ENCODE assay signal across 33 cellular contexts in the genomic region with DNA sequence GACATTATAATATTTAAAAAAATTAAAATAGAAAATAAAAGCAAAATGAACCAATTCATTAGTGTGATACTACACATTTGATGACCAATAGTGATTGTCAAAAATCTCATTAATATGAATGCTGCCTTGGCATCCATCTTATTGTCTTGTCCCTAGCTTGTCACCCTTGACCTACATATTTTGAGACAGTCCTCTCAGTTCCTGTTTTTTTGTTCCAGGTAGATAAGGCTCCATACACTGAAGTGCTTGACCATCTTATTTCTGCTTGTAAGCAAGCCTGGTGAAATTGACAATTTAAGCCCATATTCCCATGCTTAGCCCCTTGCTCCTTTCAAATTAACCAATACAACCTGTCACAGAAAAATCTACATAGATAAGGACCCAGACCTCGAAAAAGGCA.
"Had no signal": no experiment of that assay in that cellular context is flagged by ENCODE, and none has a peak within 500 bp of the region (broad histone marks: within the 10 kb centered on the region; RNA-seq: fewer than 3 reads in every experiment).

No MANE protein-coding gene starts in this region.

- H3K9me3 Mint-ChIP-seq: activated CD4-positive, alpha-beta memory T cell treated with anti-CD3 and anti-CD28 coated beads for 36 hours; activated CD4-positive, alpha-beta T cell treated with anti-CD3 and anti-CD28 coated beads, Interleukin-2, amount 10 ng/mL, durations not matched to agents 24 days and 14 days; activated naive CD4-positive, alpha-beta T cell treated with anti-CD3 and anti-CD28 coated beads, Interleukin-2, amount 10 ng/mL, durations not matched to agents 7 days and 5 days; activated naive CD8-positive, alpha-beta T cell treated with anti-CD3 and anti-CD28 coated beads, Interleukin-2, amount 10 ng/mL, durations not matched to agents 7 days and 5 days; dendritic cell treated with granulocyte-macrophage colony-stimulating factor and Interleukin-4, amounts not matched to agents 40 ng/mL and 50 ng/mL, for 4 days; T-helper 1 cell treated with Interleukin-12 subunit alpha and Interleukin-12 subunit beta and Interleukin-4 antibody, amounts not matched to agents 30 μg/mL and 1 μg/mL, for 36 hours; T-helper 2 cell treated with Interferon-gamma antibody and Interleukin-4, amounts not matched to agents 5 μg/mL and 100 μg/mL, for 36 hours had no signal

- H3K4me3 Mint-ChIP-seq: activated CD4-positive, alpha-beta memory T cell treated with anti-CD3 and anti-CD28 coated beads for 36 hours; activated CD4-positive, alpha-beta T cell treated with anti-CD3 and anti-CD28 coated beads for 36 hours; activated CD4-positive, alpha-beta T cell treated with anti-CD3 and anti-CD28 coated beads, Interleukin-2, amount 10 ng/mL, durations not matched to agents 24 days and 14 days; activated CD8-positive, alpha-beta memory T cell treated with anti-CD3 and anti-CD28 coated beads, Interleukin-2, amount 10 ng/mL, durations not matched to agents 7 days and 5 days; activated CD8-positive, alpha-beta T cell treated with anti-CD3 and anti-CD28 coated beads, Interleukin-2, amount 10 ng/mL, durations not matched to agents 7 days and 5 days; activated naive CD4-positive, alpha-beta T cell treated with anti-CD3 and anti-CD28 coated beads, Interleukin-2, amount 10 ng/mL, durations not matched to agents 7 days and 5 days; activated naive CD8-positive, alpha-beta T cell treated with anti-CD3 and anti-CD28 coated beads, Interleukin-2, amount 10 ng/mL, durations not matched to agents 7 days and 5 days; brain; dendritic cell treated with granulocyte-macrophage colony-stimulating factor and Interleukin-4, amounts not matched to agents 40 ng/mL and 50 ng/mL, for 4 days; endodermal cell; T-cell; T-helper 1 cell treated with Interleukin-12 subunit alpha and Interleukin-12 subunit beta and Interleukin-4 antibody, amounts not matched to agents 30 μg/mL and 1 μg/mL, for 36 hours; T-helper 2 cell treated with Interferon-gamma antibody and Interleukin-4, amounts not matched to agents 5 μg/mL and 100 μg/mL, for 36 hours had no signal

- H3K36me3 Mint-ChIP-seq: activated CD4-positive, alpha-beta memory T cell treated with anti-CD3 and anti-CD28 coated beads for 36 hours; activated CD8-positive, alpha-beta memory T cell treated with anti-CD3 and anti-CD28 coated beads, Interleukin-2, amount 10 ng/mL, durations not matched to agents 7 days and 5 days; activated naive CD4-positive, alpha-beta T cell treated with anti-CD3 and anti-CD28 coated beads, Interleukin-2, amount 10 ng/mL, durations not matched to agents 7 days and 5 days; activated naive CD4-positive, alpha-beta T cell treated with anti-CD3 and anti-CD28 coated beads, Interleukin-2, amount 50 U/mL, for 72 hours; activated naive CD8-positive, alpha-beta T cell treated with anti-CD3 and anti-CD28 coated beads, Interleukin-2, amount 10 ng/mL, durations not matched to agents 7 days and 5 days; brain; T-cell had no signal

- H3K4me1 ChIP-seq: breast epithelium, esophagus muscularis mucosa, foreskin keratinocyte, gastrocnemius medialis had no signal

- H3K4me1 Mint-ChIP-seq: activated CD4-positive, alpha-beta T cell treated with anti-CD3 and anti-CD28 coated beads for 36 hours; activated CD4-positive, alpha-beta T cell treated with anti-CD3 and anti-CD28 coated beads, Interleukin-2, amount 10 ng/mL, durations not matched to agents 24 days and 14 days; activated CD8-positive, alpha-beta memory T cell treated with anti-CD3 and anti-CD28 coated beads, Interleukin-2, amount 10 ng/mL, durations not matched to agents 7 days and 5 days; activated naive CD4-positive, alpha-beta T cell treated with anti-CD3 and anti-CD28 coated beads, Interleukin-2, amount 10 ng/mL, durations not matched to agents 7 days and 5 days; activated naive CD8-positive, alpha-beta T cell treated with anti-CD3 and anti-CD28 coated beads, Interleukin-2, amount 10 ng/mL, durations not matched to agents 7 days and 5 days; T-cell had no signal

- H3K27ac ChIP-seq: ascending aorta, breast epithelium, cardiac muscle cell, coronary artery, dorsolateral prefrontal cortex, esophagus muscularis mucosa, foreskin keratinocyte, gastrocnemius medialis had no signal

- H3K27me3 Mint-ChIP-seq: activated CD4-positive, alpha-beta memory T cell treated with anti-CD3 and anti-CD28 coated beads for 36 hours; activated CD4-positive, alpha-beta T cell treated with anti-CD3 and anti-CD28 coated beads for 36 hours; activated CD4-positive, alpha-beta T cell treated with anti-CD3 and anti-CD28 coated beads, Interleukin-2, amount 10 ng/mL, durations not matched to agents 24 days and 14 days; activated CD8-positive, alpha-beta memory T cell treated with anti-CD3 and anti-CD28 coated beads, Interleukin-2, amount 10 ng/mL, durations not matched to agents 7 days and 5 days; activated naive CD4-positive, alpha-beta T cell treated with anti-CD3 and anti-CD28 coated beads, Interleukin-2, amount 10 ng/mL, durations not matched to agents 7 days and 5 days; activated naive CD8-positive, alpha-beta T cell treated with anti-CD3 and anti-CD28 coated beads, Interleukin-2, amount 10 ng/mL, durations not matched to agents 7 days and 5 days; brain; dendritic cell treated with granulocyte-macrophage colony-stimulating factor and Interleukin-4, amounts not matched to agents 40 ng/mL and 50 ng/mL, for 4 days had no signal

- ATAC-seq: activated CD4-positive, alpha-beta T cell treated with anti-CD3 and anti-CD28 coated beads for 36 hours; activated CD8-positive, alpha-beta memory T cell treated with anti-CD3 and anti-CD28 coated beads, Interleukin-2, amount 10 ng/mL, durations not matched to agents 7 days and 5 days; activated CD8-positive, alpha-beta T cell treated with anti-CD3 and anti-CD28 coated beads, Interleukin-2, amount 10 ng/mL, durations not matched to agents 7 days and 5 days; activated naive CD4-positive, alpha-beta T cell treated with anti-CD3 and anti-CD28 coated beads, Interleukin-2, amount 50 U/mL, for 72 hours; foreskin keratinocyte; gastrocnemius medialis; T-cell had no signal

- H3K27ac Mint-ChIP-seq: activated CD4-positive, alpha-beta memory T cell treated with anti-CD3 and anti-CD28 coated beads for 36 hours; activated CD4-positive, alpha-beta T cell treated with anti-CD3 and anti-CD28 coated beads for 36 hours; activated CD4-positive, alpha-beta T cell treated with anti-CD3 and anti-CD28 coated beads, Interleukin-2, amount 10 ng/mL, durations not matched to agents 24 days and 14 days; activated CD8-positive, alpha-beta memory T cell treated with anti-CD3 and anti-CD28 coated beads, Interleukin-2, amount 10 ng/mL, durations not matched to agents 7 days and 5 days; activated CD8-positive, alpha-beta T cell treated with anti-CD3 and anti-CD28 coated beads, Interleukin-2, amount 10 ng/mL, durations not matched to agents 7 days and 5 days; activated naive CD4-positive, alpha-beta T cell treated with anti-CD3 and anti-CD28 coated beads, Interleukin-2, amount 10 ng/mL, durations not matched to agents 7 days and 5 days; activated naive CD4-positive, alpha-beta T cell treated with anti-CD3 and anti-CD28 coated beads, Interleukin-2, amount 50 U/mL, for 72 hours; activated naive CD8-positive, alpha-beta T cell treated with anti-CD3 and anti-CD28 coated beads, Interleukin-2, amount 10 ng/mL, durations not matched to agents 7 days and 5 days; brain; dendritic cell treated with granulocyte-macrophage colony-stimulating factor and Interleukin-4, amounts not matched to agents 40 ng/mL and 50 ng/mL, for 4 days; endodermal cell; T-cell; T-helper 1 cell treated with Interleukin-12 subunit alpha and Interleukin-12 subunit beta and Interleukin-4 antibody, amounts not matched to agents 30 μg/mL and 1 μg/mL, for 36 hours; T-helper 2 cell treated with Interferon-gamma antibody and Interleukin-4, amounts not matched to agents 5 μg/mL and 100 μg/mL, for 36 hours had no signal

- H3K9me3 ChIP-seq: ascending aorta, breast epithelium, esophagus muscularis mucosa, gastrocnemius medialis had no signal

- H3K27me3 ChIP-seq: ascending aorta, cardiac muscle cell, esophagus muscularis mucosa, foreskin keratinocyte, gastrocnemius medialis had no signal

- DNase-seq: activated CD4-positive, alpha-beta memory T cell treated with anti-CD3 and anti-CD28 coated beads for 36 hours; activated CD4-positive, alpha-beta T cell treated with anti-CD3 and anti-CD28 coated beads for 36 hours; activated CD4-positive, alpha-beta T cell treated with anti-CD3 and anti-CD28 coated beads, Interleukin-2, amount 10 ng/mL, durations not matched to agents 24 days and 14 days; activated CD4-positive, CD25-positive, alpha-beta regulatory T cell; activated CD4-positive, CD25-positive, alpha-beta regulatory T cell treated with anti-CD3 and anti-CD28 coated beads, Interleukin-2, amount 50 U/mL, for 72 hours; activated CD8-positive, alpha-beta memory T cell treated with anti-CD3 and anti-CD28 coated beads, Interleukin-2, amount 10 ng/mL, durations not matched to agents 7 days and 5 days; activated CD8-positive, alpha-beta memory T cell treated with anti-CD3 and anti-CD28 coated beads, Interleukin-2, amount 50 U/mL, for 4 hours; activated CD8-positive, alpha-beta T cell treated with anti-CD3 and anti-CD28 coated beads, Interleukin-2, amount 10 ng/mL, durations not matched to agents 7 days and 5 days; activated gamma-delta T cell; activated naive CD4-positive, alpha-beta T cell; activated naive CD4-positive, alpha-beta T cell treated with anti-CD3 and anti-CD28 coated beads, Interleukin-2, amount 10 ng/mL, durations not matched to agents 7 days and 5 days; activated naive CD8-positive, alpha-beta T cell treated with anti-CD3 and anti-CD28 coated beads, Interleukin-2, amount 10 ng/mL, durations not matched to agents 7 days and 5 days; activated T-cell treated with anti-CD3 and anti-CD28 coated beads, Interleukin-2, amount 50 U/mL, for 1 hour; activated T-cell treated with anti-CD3 and anti-CD28 coated beads, Interleukin-2, amount 50 U/mL, for 48 hours; central memory CD4-positive, alpha-beta T cell; cerebellar nuclear complex; dorsolateral prefrontal cortex; effector memory CD4-positive, alpha-beta T cell; foreskin keratinocyte; gastrocnemius medialis; T-cell; T1000 had no signal

- H3K4me3 ChIP-seq: ascending aorta, breast epithelium, cardiac muscle cell, coronary artery, dorsolateral prefrontal cortex, esophagus muscularis mucosa, gastrocnemius medialis had no signal

- H3K36me3 ChIP-seq: ascending aorta, breast epithelium, cardiac muscle cell, esophagus muscularis mucosa, gastrocnemius medialis had no signal
